In the genomic region with DNA sequence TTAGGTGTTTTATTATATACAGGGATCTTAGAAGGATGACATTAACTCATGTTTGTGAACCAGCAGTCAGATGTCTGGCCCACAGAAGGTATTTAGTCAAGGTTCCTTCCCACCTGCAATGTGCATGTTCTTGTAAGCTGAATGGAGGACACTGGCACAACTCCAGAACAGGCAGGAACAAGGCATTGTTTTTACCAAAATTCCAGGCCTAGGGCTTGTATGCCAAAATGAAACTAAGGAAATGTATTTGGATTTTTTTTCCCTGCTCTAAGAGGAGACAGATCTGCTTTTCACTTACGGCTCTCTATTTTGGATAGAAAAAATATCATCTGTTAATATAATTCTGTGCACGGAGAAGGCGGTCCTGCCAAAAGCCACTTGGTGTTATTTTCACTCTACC, we compare ENCODE assay signal across 20 cellular contexts.
DNase-seq lines count a peak whose midpoint lies in the region; ATAC-seq and TF ChIP-seq lines count a peak whose summit lies in the region.
"Had no signal": no experiment of that assay in that cellular context is flagged by ENCODE, and none has a peak within 500 bp of the region (broad histone marks: within the 10 kb centered on the region; RNA-seq: fewer than 3 reads in every experiment).

No MANE protein-coding gene starts in this region.

- H3K27me3 ChIP-seq in heart right ventricle (no peaks in the 10 kb centered on the region), esophagus muscularis mucosa (no peaks in the 10 kb centered on the region)
- H3K27me3 ChIP-seq: BE2C; BLaER1 treated with 17β-estradiol and CSF1 and Interleukin-3, amounts not matched to agents 10 nM and 100 nM had no signal

- TF ChIP-seq EP300 in esophagus muscularis mucosa (IDR thresholded peaks at IDR 0.05) = no peak

- WGBS in heart right ventricle, 2 donors = 51 to 69% methylated on average over 3 of the region's 3 CpGs
- WGBS in esophagus muscularis mucosa = 52% methylated on average over 3 of the region's 3 CpGs
- WGBS in lower leg skin, 2 donors = 64 to 69% methylated on average over 3 of the region's 3 CpGs

- peaks cover 0 to 31% (median 9%) of the 10 kb centered on the region in 9 donors for H3K4me1 ChIP-seq in heart right ventricle
- peaks cover 0 to 19% (median 9%) of the 10 kb centered on the region in 4 donors for H3K4me1 ChIP-seq in esophagus muscularis mucosa
- H3K4me1 ChIP-seq: A549; BE2C; BLaER1 treated with 17β-estradiol and CSF1 and Interleukin-3, amounts not matched to agents 10 nM and 100 nM had no signal

- TF ChIP-seq CTCF in heart right ventricle (IDR thresholded peaks at IDR 0.05) = no peak
- no peak for TF ChIP-seq CTCF in esophagus muscularis mucosa (IDR thresholded peaks at IDR 0.05)
- no peak for TF ChIP-seq CTCF in lower leg skin (IDR thresholded peaks at IDR 0.05)

- TF ChIP-seq POLR2A in esophagus muscularis mucosa (IDR thresholded peaks at IDR 0.05; ENCODE audit: low read depth) (no peak), lower leg skin (IDR thresholded peaks at IDR 0.05) (no peak)

- intact Hi-C loops in heart right ventricle (cut with DNase I) = no loop called here
- intact Hi-C loops in cardiac septum (cut with DNase I) = no loop called here
- intact Hi-C loops in esophagus muscularis mucosa (cut with DNase I) = no loop called here
- intact Hi-C loops in lower leg skin (cut with DNase I; ENCODE audit: low total_unique reads) = no loop called here

- in situ Hi-C loops in G401 (cut with HindIII; ENCODE audit: low sequenced_read_pairs) = no loop called here

- H3K9me3 ChIP-seq in heart right ventricle (no peaks in the 10 kb centered on the region), esophagus muscularis mucosa (no peaks in the 10 kb centered on the region)
- H3K9me3 ChIP-seq: A549; BE2C; BLaER1 treated with 17β-estradiol and CSF1 and Interleukin-3, amounts not matched to agents 10 nM and 100 nM had no signal

- DNase-seq in heart right ventricle (peak in 1 of 2 donors; percentile 55), cardiac septum (ENCODE audit: low spot score) (no peak), G401 (ENCODE audit: low spot score) (peak; percentile 59), cerebellar cortex (ENCODE audit: low spot score) (peak; percentile 41), esophagus muscularis mucosa (ENCODE audit: extremely low spot score) (peak; percentile 47), lower leg skin (ENCODE audit: low spot score in 2 of 2) (no peak), EL (no peak)
- DNase-seq: 8988T; ACHN; AML-193; BE2C; CD4-positive, alpha-beta T cell; CD8-positive, alpha-beta memory T cell; DMS 273 treated with DMSO at 0.1 percent for 48 hours; DMS79; GM23248; H7; HCEC 1CT had no signal

- H3K27ac ChIP-seq in heart right ventricle (peak overlapping the region in 6 of 10 donors; percentile 7 to 64 (median 31)), esophagus muscularis mucosa (replicated peaks in 1 of 4) (peak overlapping the region in 1 of 4 donors; percentile 3)
- H3K27ac ChIP-seq: A549; BLaER1 treated with 17β-estradiol and CSF1 and Interleukin-3, amounts not matched to agents 10 nM and 100 nM; GM23248 had no signal

- H3K4me3 ChIP-seq in heart right ventricle (no peak overlapping the region), esophagus muscularis mucosa (peak overlapping the region in 1 of 4 donors; percentile 5), lower leg skin (ENCODE audit: low read depth, poor library complexity, severe bottlenecking) (no peak overlapping the region)
- H3K4me3 ChIP-seq: A549; BLaER1 treated with 17β-estradiol and CSF1 and Interleukin-3, amounts not matched to agents 10 nM and 100 nM; GM23248 had no signal

- H3K36me3 ChIP-seq in heart right ventricle (no peaks in the 10 kb centered on the region), esophagus muscularis mucosa (no peaks in the 10 kb centered on the region)
- H3K36me3 ChIP-seq: BE2C; BLaER1 treated with 17β-estradiol and CSF1 and Interleukin-3, amounts not matched to agents 10 nM and 100 nM had no signal

- ATAC-seq in heart right ventricle = peak in 6 of 8 donors; percentile 28 to 83 (median 75)
- ATAC-seq: A549 had no signal

Comparison
In these comparisons a context has a peak if more than half of its experiments do, and no peak if none do; other contexts are left out.
1. DNase-seq: peak in G401 (single experiment), cerebellar cortex (single experiment) and esophagus muscularis mucosa (single experiment); none in cardiac septum (single experiment), lower leg skin (0 of 2) and EL (single experiment).